ENCODE assay signal across 13 cellular contexts in genomic region chr5:178103612-178104011, GRCh38. TPM values are rescaled to one million over a fixed set of nuclear protein-coding genes. Genes with fewer than 3 reads are reported as not detected.
DNase-seq lines count a peak whose midpoint lies in the region; ATAC-seq and TF ChIP-seq lines count a peak whose summit lies in the region.
"Had no signal": no experiment of that assay in that cellular context is flagged by ENCODE, and none has a peak within 500 bp of the region (broad histone marks: within the 10 kb centered on the region; RNA-seq: fewer than 3 reads in every experiment).

No MANE protein-coding gene starts in this region.

- POLR2A ChIA-PET in activated B cell treated with CpG ODN at 0.5 μM for 24 hours (lab: Charles Lee) = interaction anchor here (0.9 kb wide), 1 partner anchor 50 kb away, joined by 3 read pairs; the partner anchor contains the start of gene NHP2

- TF ChIP-seq CTCF in activated B cell treated with CpG ODN at 0.5 μM for 24 hours (IDR thresholded peaks at IDR 0.05) = no peak

- peak overlapping the region; percentile 58 for H3K27ac Mint-ChIP-seq in activated naive CD8-positive, alpha-beta T cell
- H3K27ac Mint-ChIP-seq in activated naive CD8-positive, alpha-beta T cell treated with anti-CD3 and anti-CD28 coated beads, Interleukin-2, amount 50 U/mL, for 24 hours = no peak overlapping the region
- H3K27ac Mint-ChIP-seq in activated B cell treated with CpG ODN at 0.5 μM for 24 hours = peak overlapping the region; percentile 53

- CTCF ChIA-PET in activated B cell treated with CpG ODN at 0.5 μM for 24 hours (lab: Charles Lee) = no interaction called here

- no peak for ATAC-seq in activated naive CD8-positive, alpha-beta T cell treated with anti-CD3 and anti-CD28 coated beads, Interleukin-2, amount 50 U/mL, for 24 hours
- ATAC-seq in activated B cell treated with CpG ODN at 0.5 μM for 24 hours (ENCODE audit: low read depth) (no peak), GM18861 (IDR thresholded peaks at IDR 0.05; ENCODE audit: unreplicated experiment) (no peak)
- ATAC-seq: GM12878, HCT116, HepG2 had no signal

- H3K4me3 Mint-ChIP-seq in activated naive CD8-positive, alpha-beta T cell = no peak overlapping the region
- no peak overlapping the region for H3K4me3 Mint-ChIP-seq in activated naive CD8-positive, alpha-beta T cell treated with anti-CD3 and anti-CD28 coated beads, Interleukin-2, amount 50 U/mL, for 24 hours
- H3K4me3 Mint-ChIP-seq in activated B cell treated with CpG ODN at 0.5 μM for 24 hours = no peak overlapping the region

- intact Hi-C loops in activated B cell treated with CpG ODN at 0.5 μM for 24 hours (cut with micrococcal nuclease) = no loop called here

- no peaks in the 10 kb centered on the region for H3K36me3 Mint-ChIP-seq in activated naive CD8-positive, alpha-beta T cell
- no peaks in the 10 kb centered on the region for H3K36me3 Mint-ChIP-seq in activated naive CD8-positive, alpha-beta T cell treated with anti-CD3 and anti-CD28 coated beads, Interleukin-2, amount 50 U/mL, for 24 hours (ENCODE audit: low read depth)
- H3K36me3 Mint-ChIP-seq in activated B cell treated with CpG ODN at 0.5 μM for 24 hours (ENCODE audit: low read depth) = no peaks in the 10 kb centered on the region

- H3K4me1 Mint-ChIP-seq in activated naive CD8-positive, alpha-beta T cell (ENCODE audit: low read depth) = peaks cover 17% of the 10 kb centered on the region
- peaks cover 15% of the 10 kb centered on the region for H3K4me1 Mint-ChIP-seq in activated naive CD8-positive, alpha-beta T cell treated with anti-CD3 and anti-CD28 coated beads, Interleukin-2, amount 50 U/mL, for 24 hours
- peaks cover 24% of the 10 kb centered on the region for H3K4me1 Mint-ChIP-seq in activated B cell treated with CpG ODN at 0.5 μM for 24 hours

- no peaks in the 10 kb centered on the region for H3K27me3 Mint-ChIP-seq in activated naive CD8-positive, alpha-beta T cell
- H3K27me3 Mint-ChIP-seq in activated naive CD8-positive, alpha-beta T cell treated with anti-CD3 and anti-CD28 coated beads, Interleukin-2, amount 50 U/mL, for 24 hours = no peaks in the 10 kb centered on the region
- no peaks in the 10 kb centered on the region for H3K27me3 Mint-ChIP-seq in activated B cell treated with CpG ODN at 0.5 μM for 24 hours

- DNase-seq in activated naive CD8-positive, alpha-beta T cell treated with anti-CD3 and anti-CD28 coated beads, Interleukin-2, amount 50 U/mL, for 24 hours = no peak
- DNase-seq in activated B cell treated with CpG ODN at 0.5 μM for 24 hours = no peak
- DNase-seq in islet precursor cell = peak; percentile 52
- no peak for DNase-seq in NCI-H1436 treated with DMSO at 0.1 percent for 48 hours (lab: John Stamatoyannopoulos, UW)
- DNase-seq in DMS 273 treated with DMSO at 0.1 percent for 48 hours (lab: John Stamatoyannopoulos, UW) = no peak
- DNase-seq in NCI-H446 (lab: John Stamatoyannopoulos, UW) = no peak
- DNase-seq: 8988T, AML-193 had no signal

- no peaks in the 10 kb centered on the region for H3K9me3 Mint-ChIP-seq in activated naive CD8-positive, alpha-beta T cell (ENCODE audit: low read depth)
- H3K9me3 Mint-ChIP-seq in activated naive CD8-positive, alpha-beta T cell treated with anti-CD3 and anti-CD28 coated beads, Interleukin-2, amount 50 U/mL, for 24 hours = no peaks in the 10 kb centered on the region
- no peaks in the 10 kb centered on the region for H3K9me3 Mint-ChIP-seq in activated B cell treated with CpG ODN at 0.5 μM for 24 hours

RNA-seq across cellular contexts. Expression of gene N4BP3, which starts 9.7 kb away (rescaled TPM):
- 17.4 and 18.1 TPM in 2 replicates for total RNA-seq in activated B cell treated with CpG ODN at 0.5 μM for 24 hours
- total RNA-seq: HepG2 had no signal

RNA-seq across cellular contexts. Expression of gene RMND5B, which starts 27.2 kb away (rescaled TPM):
- total RNA-seq in activated B cell treated with CpG ODN at 0.5 μM for 24 hours = 42.4 and 57.2 TPM in 2 replicates

RNA-seq across cellular contexts. Expression of gene NHP2, which starts 50.1 kb away (rescaled TPM):
- total RNA-seq in activated B cell treated with CpG ODN at 0.5 μM for 24 hours = 175 and 180 TPM in 2 replicates
